ENCODE assay signal across 1 cellular context in the genomic region with DNA sequence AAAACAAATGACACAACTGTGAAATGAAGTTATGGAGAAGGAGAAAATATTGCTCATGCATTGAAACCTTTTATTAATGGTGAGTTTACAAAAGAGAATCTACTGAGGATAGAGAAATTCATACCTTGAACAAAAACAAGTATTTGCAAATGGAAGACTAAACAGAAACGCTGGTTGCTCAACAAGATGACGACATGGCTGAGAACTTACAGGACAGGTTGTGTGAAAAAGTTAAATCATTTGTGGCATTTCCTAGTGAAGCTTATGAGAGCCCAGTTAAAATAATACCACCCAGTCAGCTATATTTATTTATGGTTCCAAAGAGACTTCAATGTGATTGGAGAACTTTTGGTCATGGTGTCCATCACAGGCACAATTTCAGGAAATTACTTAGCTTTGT.
TF ChIP-seq lines count a peak whose summit lies in the region.

No MANE protein-coding gene starts in this region.

TF ChIP-seq in K562, 482 proteins besides CTCF, POLR2A, EP300 and RAD21 (continued from another document):
- TF ChIP-seq, protein P1, sequence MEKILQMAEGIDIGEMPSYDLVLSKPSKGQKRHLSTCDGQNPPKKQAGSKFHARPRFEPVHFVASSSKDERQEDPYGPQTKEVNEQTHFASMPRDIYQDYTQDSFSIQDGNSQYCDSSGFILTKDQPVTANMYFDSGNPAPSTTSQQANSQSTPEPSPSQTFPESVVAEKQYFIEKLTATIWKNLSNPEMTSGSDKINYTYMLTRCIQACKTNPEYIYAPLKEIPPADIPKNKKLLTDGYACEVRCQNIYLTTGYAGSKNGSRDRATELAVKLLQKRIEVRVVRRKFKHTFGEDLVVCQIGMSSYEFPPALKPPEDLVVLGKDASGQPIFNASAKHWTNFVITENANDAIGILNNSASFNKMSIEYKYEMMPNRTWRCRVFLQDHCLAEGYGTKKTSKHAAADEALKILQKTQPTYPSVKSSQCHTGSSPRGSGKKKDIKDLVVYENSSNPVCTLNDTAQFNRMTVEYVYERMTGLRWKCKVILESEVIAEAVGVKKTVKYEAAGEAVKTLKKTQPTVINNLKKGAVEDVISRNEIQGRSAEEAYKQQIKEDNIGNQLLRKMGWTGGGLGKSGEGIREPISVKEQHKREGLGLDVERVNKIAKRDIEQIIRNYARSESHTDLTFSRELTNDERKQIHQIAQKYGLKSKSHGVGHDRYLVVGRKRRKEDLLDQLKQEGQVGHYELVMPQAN (IDR thresholded peaks at IDR 0.05; ENCODE audit: borderline replicate concordance), result no peak
- TF ChIP-seq ZNF316 (IDR thresholded peaks at IDR 0.05) (0 out of 2 replicates have a peak, but pooled peaks have one; percentile 22), ZNF785 (CRISPR knock-in tag; IDR thresholded peaks at IDR 0.05) (no peak), FOXK2 (conservative IDR thresholded peaks at IDR 0.05 in 1 of 2, IDR thresholded peaks at IDR 0.05 in 1 of 2; ENCODE audit: low read depth in 2 of 2) (no peak)
- TF ChIP-seq, protein P2, sequence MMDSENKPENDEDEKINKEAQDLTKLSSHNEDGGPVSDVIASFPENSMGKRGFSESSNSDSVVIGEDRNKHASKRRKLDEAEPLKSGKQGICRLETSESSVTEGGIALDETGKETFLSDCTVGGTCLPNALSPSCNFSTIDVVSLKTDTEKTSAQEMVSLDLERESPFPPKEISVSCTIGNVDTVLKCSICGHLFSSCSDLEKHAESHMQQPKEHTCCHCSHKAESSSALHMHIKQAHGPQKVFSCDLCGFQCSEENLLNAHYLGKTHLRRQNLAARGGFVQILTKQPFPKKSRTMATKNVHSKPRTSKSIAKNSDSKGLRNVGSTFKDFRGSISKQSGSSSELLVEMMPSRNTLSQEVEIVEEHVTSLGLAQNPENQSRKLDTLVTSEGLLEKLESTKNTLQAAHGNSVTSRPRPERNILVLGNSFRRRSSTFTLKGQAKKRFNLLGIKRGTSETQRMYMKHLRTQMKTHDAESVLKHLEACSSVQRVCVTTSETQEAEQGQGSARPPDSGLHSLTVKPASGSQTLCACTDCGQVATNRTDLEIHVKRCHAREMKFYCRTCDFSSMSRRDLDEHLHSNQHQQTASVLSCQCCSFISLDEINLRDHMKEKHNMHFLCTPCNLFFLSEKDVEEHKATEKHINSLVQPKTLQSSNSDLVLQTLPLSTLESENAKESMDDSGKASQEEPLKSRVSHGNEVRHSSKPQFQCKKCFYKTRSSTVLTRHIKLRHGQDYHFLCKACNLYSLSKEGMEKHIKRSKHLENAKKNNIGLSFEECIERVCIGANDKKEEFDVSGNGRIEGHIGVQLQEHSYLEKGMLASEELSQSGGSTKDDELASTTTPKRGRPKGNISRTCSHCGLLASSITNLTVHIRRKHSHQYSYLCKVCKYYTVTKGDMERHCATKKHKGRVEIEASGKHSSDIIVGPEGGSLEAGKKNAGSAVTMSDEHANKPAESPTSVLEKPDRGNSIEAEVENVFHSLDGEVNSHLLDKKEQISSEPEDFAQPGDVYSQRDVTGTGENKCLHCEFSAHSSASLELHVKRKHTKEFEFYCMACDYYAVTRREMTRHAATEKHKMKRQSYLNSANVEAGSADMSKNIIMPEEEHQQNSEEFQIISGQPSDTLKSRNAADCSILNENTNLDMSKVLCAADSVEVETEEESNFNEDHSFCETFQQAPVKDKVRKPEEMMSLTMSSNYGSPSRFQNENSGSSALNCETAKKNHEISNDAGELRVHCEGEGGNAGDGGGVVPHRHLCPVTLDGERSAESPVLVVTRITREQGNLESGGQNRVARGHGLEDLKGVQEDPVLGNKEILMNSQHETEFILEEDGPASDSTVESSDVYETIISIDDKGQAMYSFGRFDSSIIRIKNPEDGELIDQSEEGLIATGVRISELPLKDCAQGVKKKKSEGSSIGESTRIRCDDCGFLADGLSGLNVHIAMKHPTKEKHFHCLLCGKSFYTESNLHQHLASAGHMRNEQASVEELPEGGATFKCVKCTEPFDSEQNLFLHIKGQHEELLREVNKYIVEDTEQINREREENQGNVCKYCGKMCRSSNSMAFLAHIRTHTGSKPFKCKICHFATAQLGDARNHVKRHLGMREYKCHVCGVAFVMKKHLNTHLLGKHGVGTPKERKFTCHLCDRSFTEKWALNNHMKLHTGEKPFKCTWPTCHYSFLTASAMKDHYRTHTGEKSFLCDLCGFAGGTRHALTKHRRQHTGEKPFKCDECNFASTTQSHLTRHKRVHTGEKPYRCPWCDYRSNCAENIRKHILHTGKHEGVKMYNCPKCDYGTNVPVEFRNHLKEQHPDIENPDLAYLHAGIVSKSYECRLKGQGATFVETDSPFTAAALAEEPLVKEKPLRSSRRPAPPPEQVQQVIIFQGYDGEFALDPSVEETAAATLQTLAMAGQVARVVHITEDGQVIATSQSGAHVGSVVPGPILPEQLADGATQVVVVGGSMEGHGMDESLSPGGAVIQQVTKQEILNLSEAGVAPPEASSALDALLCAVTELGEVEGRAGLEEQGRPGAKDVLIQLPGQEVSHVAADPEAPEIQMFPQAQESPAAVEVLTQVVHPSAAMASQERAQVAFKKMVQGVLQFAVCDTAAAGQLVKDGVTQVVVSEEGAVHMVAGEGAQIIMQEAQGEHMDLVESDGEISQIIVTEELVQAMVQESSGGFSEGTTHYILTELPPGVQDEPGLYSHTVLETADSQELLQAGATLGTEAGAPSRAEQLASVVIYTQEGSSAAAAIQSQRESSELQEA (IDR thresholded peaks at IDR 0.05; ENCODE audit: low read depth), result no peak
